In genomic region chr6:163841733-163842132, GRCh38 we compare ENCODE assay signal across 24 cellular contexts.
A peak's percentile ranks its signal among the peaks of the same experiment; 100 is the strongest.
DNase-seq lines count a peak whose midpoint lies in the region; ATAC-seq, FAIRE-seq and TF ChIP-seq lines count a peak whose summit lies in the region.
"Had no signal": no experiment of that assay in that cellular context is flagged by ENCODE, and none has a peak within 500 bp of the region (broad histone marks: within the 10 kb centered on the region; RNA-seq: fewer than 3 reads in every experiment).

No MANE protein-coding gene starts in this region.

- TF ChIP-seq EP300 in H1 (IDR thresholded peaks at IDR 0.05; ENCODE audit: borderline replicate concordance in 1 of 2, low read depth in 2 of 2, low read length in 2 of 2): no peak

- H3K9ac ChIP-seq in H1 (replicated peaks in 1 of 4; ENCODE audit: extremely low read depth in 1 of 4, low read depth in 3 of 4, low read length in 3 of 4): no peak overlapping the region
- H3K9ac ChIP-seq: KMS-11 had no signal

- TF ChIP-seq CTCF in H1 (IDR thresholded peaks at IDR 0.05; ENCODE audit: control extremely low read depth in 1 of 3, insufficient read depth in 1 of 3, low read depth in 1 of 3, low read length in 3 of 3): no peak
- no peak for TF ChIP-seq CTCF in upper lobe of right lung (IDR thresholded peaks at IDR 0.05)
- TF ChIP-seq CTCF in left lung (IDR thresholded peaks at IDR 0.05): no peak

- no peak overlapping the region for H3K4me2 ChIP-seq in H1 (ENCODE audit: insufficient read depth in 1 of 2, low read depth in 2 of 2, low read length in 2 of 2)
- H3K4me2 ChIP-seq: KMS-11, PC-9 had no signal

- FAIRE-seq in H1 (lab: Jason Lieb, UNC): no peak
- FAIRE-seq: GM19239, H54 had no signal

- POLR2A ChIA-PET in H1 (lab: Charles Lee; ENCODE audit: partially characterized antibody): no interaction called here

- H2BK5ac ChIP-seq in H1 (ENCODE audit: low read depth, low read length): no peak overlapping the region

- no peaks in the 10 kb centered on the region for H4K20me1 ChIP-seq in H1 (replicated peaks in 1 of 2; ENCODE audit: control insufficient read depth in 1 of 2, insufficient read depth in 2 of 2, low read length in 2 of 2)

- no peak overlapping the region for H2AFZ ChIP-seq in H1 (ENCODE audit: low read length)
- H2AFZ ChIP-seq: PC-9 had no signal

- ATAC-seq in upper lobe of right lung: peak; percentile 23
- no peak for ATAC-seq in left lung
- ATAC-seq: Right ventricle myocardium inferior, SK-N-SH treated with all-trans-retinoic acid at 6 μM for 48 hours had no signal

- no peak overlapping the region for H2BK20ac ChIP-seq in H1 (ENCODE audit: low read length)

- no peak overlapping the region for H2BK15ac ChIP-seq in H1 (ENCODE audit: low read length)

- H3K14ac ChIP-seq in H1 (ENCODE audit: insufficient read length): no peak overlapping the region

- H3K18ac ChIP-seq in H1 (ENCODE audit: extremely low read depth, low read length): no peak overlapping the region

- H2AK5ac ChIP-seq in H1 (ENCODE audit: low read depth, low read length): no peak overlapping the region

- CTCF ChIA-PET in H1 (lab: Charles Lee; ENCODE audit: partially characterized antibody): no interaction called here

- H3K4me3 ChIP-seq in H1 (ENCODE audit: extremely low read depth in 1 of 4, insufficient read depth in 2 of 4, low read depth in 3 of 4, low read length in 4 of 4): no peak overlapping the region
- H3K4me3 ChIP-seq in upper lobe of right lung: no peak overlapping the region
- no peak overlapping the region for H3K4me3 ChIP-seq in left lung
- H3K4me3 ChIP-seq: PC-9, SJCRH30 had no signal

- H3K79me1 ChIP-seq in H1 (ENCODE audit: low read depth, low read length): no peaks in the 10 kb centered on the region

- H3K23ac ChIP-seq in H1 (ENCODE audit: insufficient read length): no peak overlapping the region

- H3K79me2 ChIP-seq in H1 (ENCODE audit: control insufficient read depth in 1 of 2, insufficient read depth in 2 of 2, low read length in 2 of 2): no peaks in the 10 kb centered on the region

- no peak overlapping the region for H3K56ac ChIP-seq in H1 (replicated peaks; ENCODE audit: insufficient read length, low read depth, low read length)

- H3K4me1 ChIP-seq in H1 (replicated peaks in 1 of 4; ENCODE audit: control insufficient read depth in 3 of 4, insufficient read depth in 4 of 4, low read length in 3 of 4) (peaks cover 0 to 4% (median 0%) of the 10 kb centered on the region in 4 experiments; a peak in 2 of 7 replicates), upper lobe of right lung (no peaks in the 10 kb centered on the region), left lung (no peaks in the 10 kb centered on the region)
- H3K4me1 ChIP-seq: SJCRH30 had no signal

- H3K23me2 ChIP-seq in H1 (ENCODE audit: low read depth, low read length): no peaks in the 10 kb centered on the region

- H4K5ac ChIP-seq in H1 (ENCODE audit: insufficient read length, low read depth, low read length): no peak overlapping the region

- no peak overlapping the region for H2BK120ac ChIP-seq in H1 (replicated peaks; ENCODE audit: low read depth, low read length)

- TF ChIP-seq RAD21 in H1 (IDR thresholded peaks at IDR 0.05 in 1 of 2, conservative IDR thresholded peaks at IDR 0.05 in 1 of 2; ENCODE audit: low read depth in 2 of 2, low read length in 2 of 2): no peak

- no peak overlapping the region for H4K8ac ChIP-seq in H1 (ENCODE audit: extremely low read depth, insufficient read depth, low read length)

- no peaks in the 10 kb centered on the region for H3K27me3 ChIP-seq in H1 (replicated peaks in 1 of 4; ENCODE audit: control insufficient read depth in 3 of 4, extremely low read depth in 1 of 4, insufficient read depth in 3 of 4, low read length in 3 of 4)
- no peaks in the 10 kb centered on the region for H3K27me3 ChIP-seq in upper lobe of right lung
- H3K27me3 ChIP-seq in left lung: no peaks in the 10 kb centered on the region
- H3K27me3 ChIP-seq: BE2C, SJCRH30 had no signal

- WGBS in H1 (ENCODE audit: extremely low coverage in 1 of 2, insufficient coverage in 1 of 2, insufficient read length in 1 of 2, insufficient replicate concordance in 2 of 2, low coverage in 1 of 2, low lambda C conversion rate in 2 of 2, missing lambda C conversion rate in 1 of 2), 2 experiments: 82% methylated on average over 3 of the region's 3 CpGs; no CpG with 5 or more reads in 1 of the 2 experiments

- DNase-seq in DMS53 (lab: John Stamatoyannopoulos, UW): peak; percentile 57
- no peak for DNase-seq in DMS53 treated with DMSO at 0.1 percent for 48 hours (lab: John Stamatoyannopoulos, UW; ENCODE audit: unreplicated experiment)
- peak; percentile 1 for DNase-seq in LHCN-M2 (ENCODE audit: low read depth)
- no peak for DNase-seq in H1 (ENCODE audit: low read depth in 1 of 2, low spot score in 2 of 2)
- DNase-seq in upper lobe of right lung: no peak
- DNase-seq in A172 (ENCODE audit: low spot score): no peak
- DNase-seq in left lung: no peak
- DNase-seq: ACHN; BE2C; Calu3; CD8-positive, alpha-beta memory T cell; NCI-H1092; NCI-H1436 treated with DMSO at 0.1 percent for 48 hours; NCI-H187 treated with DMSO at 0.1 percent for 48 hours; NCI-H524; NCI-H82; PC-9 had no signal

- intact Hi-C loops in upper lobe of right lung (cut with DNase I) (no loop called here), left lung (cut with DNase I) (no loop called here)

- H4K91ac ChIP-seq in H1 (replicated peaks; ENCODE audit: insufficient read length, low read length): no peak overlapping the region

- no peaks in the 10 kb centered on the region for H3K36me3 ChIP-seq in H1 (ENCODE audit: control insufficient read depth in 2 of 4, insufficient read depth in 4 of 4, low read length in 3 of 4)
- H3K36me3 ChIP-seq in upper lobe of right lung: no peaks in the 10 kb centered on the region
- no peaks in the 10 kb centered on the region for H3K36me3 ChIP-seq in left lung
- H3K36me3 ChIP-seq: BE2C, SJCRH30 had no signal

- H3K9me3 ChIP-seq in H1 (ENCODE audit: insufficient read depth in 2 of 2, low read depth in 1 of 2, low read length in 1 of 2) (peaks cover 8 to 10% of the 10 kb centered on the region in 2 experiments), upper lobe of right lung (no peaks in the 10 kb centered on the region), left lung (peaks cover 0 to 8% of the 10 kb centered on the region in 2 donors)
- H3K9me3 ChIP-seq: BE2C had no signal

- H3K4ac ChIP-seq in H1 (replicated peaks; ENCODE audit: insufficient read length, low read depth, low read length): no peak overlapping the region

- no peak overlapping the region for H2BK12ac ChIP-seq in H1 (ENCODE audit: low read depth, low read length)

- TF ChIP-seq POLR2A in H1 (IDR thresholded peaks at IDR 0.05; ENCODE audit: control extremely low read depth in 1 of 2, low read depth in 2 of 2, low read length in 2 of 2): no peak

- H3K27ac ChIP-seq in H1 (ENCODE audit: low read depth, low read length): no peak overlapping the region
- no peak overlapping the region for H3K27ac ChIP-seq in upper lobe of right lung
- no peak overlapping the region for H3K27ac ChIP-seq in left lung
- H3K27ac ChIP-seq: 22Rv1, KMS-11, PC-9, SJCRH30 had no signal

TF ChIP-seq in H1, 55 proteins besides CTCF, POLR2A, EP300 and RAD21:
- TF ChIP-seq NANOG (IDR thresholded peaks at IDR 0.05; ENCODE audit: insufficient read depth, low read depth, low read length, poor library complexity, severe bottlenecking): no peak
- TF ChIP-seq ATF3 (IDR thresholded peaks at IDR 0.05; ENCODE audit: insufficient read depth, low read depth, low read length): no peak
- no peak for TF ChIP-seq GTF2F1 (IDR thresholded peaks at IDR 0.05; ENCODE audit: borderline replicate concordance, low read depth, low read length)
- TF ChIP-seq MAFK (IDR thresholded peaks at IDR 0.05; ENCODE audit: low read depth, low read length): no peak
- no peak for TF ChIP-seq GABPA (IDR thresholded peaks at IDR 0.05; ENCODE audit: borderline replicate concordance, insufficient read depth, low read length)
- TF ChIP-seq CHD1 (IDR thresholded peaks at IDR 0.05; ENCODE audit: low read depth, low read length): no peak
- no peak for TF ChIP-seq RXRA (IDR thresholded peaks at IDR 0.05; ENCODE audit: insufficient read depth, low read depth, low read length)
- peak; percentile 58 for TF ChIP-seq BACH1 (IDR thresholded peaks at IDR 0.05; ENCODE audit: low read length)

Comparison
In these comparisons a context has a peak if more than half of its experiments do, and no peak if none do; other contexts are left out.
1. DNase-seq: peak in DMS53 (single experiment) and LHCN-M2 (single experiment); none in DMS53 treated with DMSO at 0.1 percent for 48 hours (single experiment), H1 (0 of 2), upper lobe of right lung (single experiment), A172 (single experiment) and left lung (0 of 2).